ENCODE assay signal across 19 cellular contexts in genomic region chr4:25973346-25973745, GRCh38.
"Had no signal": no experiment of that assay in that cellular context is flagged by ENCODE, and none has a peak within 500 bp of the region (broad histone marks: within the 10 kb centered on the region; RNA-seq: fewer than 3 reads in every experiment).

No MANE protein-coding gene starts in this region.

- DNase-seq: cerebellar nuclear complex; dermis blood vessel endothelial cell; esophagus squamous epithelium; foreskin keratinocyte; left colon; mammary epithelial cell; mucosa of descending colon; naive thymus-derived CD8-positive, alpha-beta T cell; posterior cingulate gyrus; right lobe of liver; stimulated activated CD4-positive, alpha-beta T cell treated with anti-CD3 and anti-CD28 coated beads, Interleukin-2, amount 100 ng/mL, for 24 hours; stimulated activated CD4-positive, alpha-beta T cell treated with anti-CD3 and anti-CD28 coated beads, Interleukin-4, amount 100 ng/mL, for 4 hours; stimulated activated naive B cell treated with anti-CD40 and anti-IgM and Interleukin-4, amounts not matched to agents 10 μg/mL and 1 μg/mL and 100 μg/mL, for 72 hours; stimulated activated naive CD8-positive, alpha-beta T cell treated with anti-CD3 and anti-CD28 coated beads, Interleukin-15, amount 100 ng/mL, for 72 hours; testis had no signal

- H3K36me3 Mint-ChIP-seq: naive thymus-derived CD8-positive, alpha-beta T cell; stimulated activated naive B cell treated with anti-CD40 and anti-IgM and Interleukin-4, amounts not matched to agents 10 μg/mL and 1 μg/mL and 100 μg/mL, for 72 hours had no signal

- H3K27ac ChIP-seq: esophagus squamous epithelium, foreskin keratinocyte, hepatocyte, neutrophil, right lobe of liver, skin epidermis, testis, tibial nerve had no signal

- H3K4me1 ChIP-seq: esophagus squamous epithelium, foreskin keratinocyte, right lobe of liver, testis had no signal

- H3K27ac Mint-ChIP-seq: stimulated activated naive B cell treated with anti-CD40 and anti-IgM and Interleukin-4, amounts not matched to agents 10 μg/mL and 1 μg/mL and 100 μg/mL, for 72 hours; stimulated activated naive CD8-positive, alpha-beta T cell treated with anti-CD3 and anti-CD28 coated beads, Interleukin-15, amount 100 ng/mL, for 72 hours had no signal

- H3K9me3 ChIP-seq: esophagus squamous epithelium, mucosa of descending colon, neutrophil, right lobe of liver, testis, tibial nerve had no signal

- H3K36me3 ChIP-seq: esophagus squamous epithelium, neutrophil, right lobe of liver, tibial nerve had no signal

- H3K4me3 Mint-ChIP-seq: naive thymus-derived CD8-positive, alpha-beta T cell; stimulated activated naive B cell treated with anti-CD40 and anti-IgM and Interleukin-4, amounts not matched to agents 10 μg/mL and 1 μg/mL and 100 μg/mL, for 72 hours; stimulated activated naive CD8-positive, alpha-beta T cell treated with anti-CD3 and anti-CD28 coated beads, Interleukin-15, amount 100 ng/mL, for 72 hours had no signal

- H3K27me3 ChIP-seq: esophagus squamous epithelium, hepatocyte, right lobe of liver, testis, tibial nerve had no signal

- H3K4me3 ChIP-seq: esophagus squamous epithelium, hepatocyte, mucosa of descending colon, right lobe of liver, skin epidermis, testis, tibial nerve had no signal

- H3K9me3 Mint-ChIP-seq: stimulated activated naive B cell treated with anti-CD40 and anti-IgM and Interleukin-4, amounts not matched to agents 10 μg/mL and 1 μg/mL and 100 μg/mL, for 72 hours; stimulated activated naive CD8-positive, alpha-beta T cell treated with anti-CD3 and anti-CD28 coated beads, Interleukin-15, amount 100 ng/mL, for 72 hours had no signal
